ENCODE assay signal across 1 cellular context in the genomic region with DNA sequence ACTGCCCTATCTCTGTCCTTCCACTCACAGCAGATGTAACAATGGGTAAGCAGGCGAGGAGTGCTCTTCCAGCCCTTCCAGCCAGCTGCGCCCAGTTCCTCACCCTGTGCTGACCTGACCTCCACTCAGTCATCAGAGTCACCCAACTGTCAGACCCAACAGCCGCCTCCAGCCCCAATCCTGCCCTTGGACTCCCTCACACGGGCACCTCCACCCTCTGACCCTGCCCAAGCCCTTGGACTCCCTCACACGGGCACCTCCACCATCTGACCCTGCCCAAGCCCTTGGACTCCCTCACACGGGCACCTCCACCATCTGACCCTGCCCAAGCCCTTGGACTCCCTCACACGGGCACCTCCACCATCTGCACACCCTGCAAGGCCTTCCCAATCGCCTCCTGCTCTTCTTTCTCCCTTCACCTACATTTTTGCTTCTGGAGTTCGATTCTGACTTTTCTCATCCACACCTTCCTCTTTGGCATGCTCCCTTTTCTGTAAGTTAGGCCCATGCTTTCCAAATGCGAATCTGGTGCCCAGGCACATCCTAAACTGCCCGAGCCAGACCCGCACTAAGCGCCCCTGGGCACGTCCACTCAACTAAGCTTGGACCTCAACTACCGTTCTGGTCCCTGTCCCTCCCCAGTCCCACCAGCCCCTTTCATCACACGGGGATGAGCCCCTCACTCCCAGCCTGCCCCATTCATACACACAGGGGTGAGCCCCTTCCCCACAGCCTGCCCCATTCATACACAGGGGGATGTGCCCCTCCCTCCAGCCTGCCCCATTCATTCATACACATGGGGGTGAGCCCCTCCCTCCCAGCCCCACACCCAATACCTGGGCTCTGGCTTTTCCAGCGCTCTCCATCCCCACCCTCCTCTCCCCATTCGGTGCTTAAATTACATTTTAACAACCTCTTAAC.
TF ChIP-seq lines count a peak whose summit lies in the region.

No MANE protein-coding gene starts in this region.

TF ChIP-seq in A549, 52 proteins besides CTCF, POLR2A, EP300 and RAD21:
- TF ChIP-seq TP53 (CRISPR knock-in tag; IDR thresholded peaks at IDR 0.05) (no peak), SREBF2 (IDR thresholded peaks at IDR 0.05) (no peak), ELK1 (IDR thresholded peaks at IDR 0.05; ENCODE audit: low read depth, low read length) (no peak), GATA3 (IDR thresholded peaks at IDR 0.05; ENCODE audit: borderline replicate concordance) (no peak), RARB (CRISPR knock-in tag; IDR thresholded peaks at IDR 0.05) (no peak), RNF2 (IDR thresholded peaks at IDR 0.05; ENCODE audit: borderline replicate concordance, low read depth) (no peak), HOXA7 (CRISPR knock-in tag; IDR thresholded peaks at IDR 0.05) (no peak), CBX2 (IDR thresholded peaks at IDR 0.05; ENCODE audit: borderline replicate concordance, low read depth) (no peak), TFCP2L1 (CRISPR knock-in tag; IDR thresholded peaks at IDR 0.05) (no peak)
